15 cellular contexts compared by ENCODE assay signal in genomic region chr6:75144396-75144795, GRCh38.
DNase-seq lines count a peak whose midpoint lies in the region; ATAC-seq and TF ChIP-seq lines count a peak whose summit lies in the region.
"Had no signal": no experiment of that assay in that cellular context is flagged by ENCODE, and none has a peak within 500 bp of the region (broad histone marks: within the 10 kb centered on the region; RNA-seq: fewer than 3 reads in every experiment).

No MANE protein-coding gene starts in this region.

- H3K9me3 ChIP-seq in thyroid gland: no peaks in the 10 kb centered on the region
- H3K9me3 ChIP-seq: BLaER1 treated with 17β-estradiol and CSF1 and Interleukin-3, amounts not matched to agents 10 nM and 100 nM had no signal

- no peak overlapping the region for H3K4me3 ChIP-seq in thyroid gland (replicated peaks in 1 of 3)
- H3K4me3 ChIP-seq: BLaER1 treated with 17β-estradiol and CSF1 and Interleukin-3, amounts not matched to agents 10 nM and 100 nM; GM23248 had no signal

- peak overlapping the region; percentile 22 to 48 (median 46) for H3K27ac ChIP-seq in thyroid gland
- H3K27ac ChIP-seq: BLaER1 treated with 17β-estradiol and CSF1 and Interleukin-3, amounts not matched to agents 10 nM and 100 nM had no signal

- H3K36me3 ChIP-seq in thyroid gland: no peaks in the 10 kb centered on the region
- H3K36me3 ChIP-seq: BLaER1 treated with 17β-estradiol and CSF1 and Interleukin-3, amounts not matched to agents 10 nM and 100 nM had no signal

- DNase-seq in DMS53 treated with DMSO at 0.1 percent for 48 hours (lab: John Stamatoyannopoulos, UW; ENCODE audit: unreplicated experiment): peak; percentile 49
- DNase-seq in RPMI7951 (ENCODE audit: low read depth): peak; percentile 42
- peak; percentile 78 for DNase-seq in kidney glomerular epithelial cell (lab: John Stamatoyannopoulos, UW)
- peak in 1 of 2 donors; percentile 5 for DNase-seq in thyroid gland
- DNase-seq in GM20000 (ENCODE audit: low spot score): no peak
- DNase-seq in NK-92 (lab: John Stamatoyannopoulos, UW; ENCODE audit: unreplicated experiment): no peak
- DNase-seq: 8988T; Calu3; CD8-positive, alpha-beta T cell; GDM1; GM23248; HCEC 1CT; KBM-7 had no signal

- no peak for TF ChIP-seq POLR2A in thyroid gland (IDR thresholded peaks at IDR 0.05)

- TF ChIP-seq CTCF in thyroid gland (IDR thresholded peaks at IDR 0.05): no peak
- no peak for TF ChIP-seq CTCF in GM20000 (IDR thresholded peaks at IDR 0.05; ENCODE audit: extremely low read depth, missing control alignments)

- no peaks in the 10 kb centered on the region for H3K27me3 ChIP-seq in thyroid gland
- H3K27me3 ChIP-seq: BLaER1 treated with 17β-estradiol and CSF1 and Interleukin-3, amounts not matched to agents 10 nM and 100 nM had no signal

- ATAC-seq in GM19463 (IDR thresholded peaks at IDR 0.05; ENCODE audit: unreplicated experiment): no peak
- ATAC-seq: CD8-positive, alpha-beta T cell had no signal

- peaks cover 0 to 7% of the 10 kb centered on the region in 2 donors for H3K4me1 ChIP-seq in thyroid gland

- 12 to 53% methylated on average over 1 of the region's 1 CpG for WGBS in thyroid gland, 2 donors

- intact Hi-C loops in thyroid gland (cut with DNase I): no loop called here

Comparison
In these comparisons a context has a peak if more than half of its experiments do, and no peak if none do; other contexts are left out.
1. DNase-seq: peak in DMS53 treated with DMSO at 0.1 percent for 48 hours (single experiment), RPMI7951 (single experiment) and kidney glomerular epithelial cell (single experiment); none in GM20000 (single experiment) and NK-92 (single experiment).